ENCODE assay signal across 25 cellular contexts in the genomic region with DNA sequence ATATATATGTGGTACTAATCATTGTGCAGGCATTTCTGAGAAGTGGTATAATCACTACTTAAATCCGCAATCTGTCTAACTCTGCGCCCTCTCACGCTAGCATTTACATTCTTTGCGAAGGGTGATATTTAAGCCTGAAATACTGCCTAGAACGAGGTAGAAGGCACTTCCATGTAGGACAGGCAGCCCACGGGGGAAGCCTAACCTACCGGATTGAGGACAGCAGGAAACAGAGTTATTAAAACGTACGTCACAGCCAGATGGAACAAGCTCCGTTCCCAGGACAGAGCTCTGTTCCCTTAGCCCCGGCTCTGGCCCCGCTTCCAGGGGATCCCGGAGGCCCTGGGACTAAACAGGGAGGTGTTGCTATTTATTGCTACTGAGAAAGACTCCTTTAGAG. TPM values are rescaled to one million over a fixed set of nuclear protein-coding genes. Genes with fewer than 3 reads are reported as not detected.
DNase-seq lines count a peak whose midpoint lies in the region; ATAC-seq, FAIRE-seq and TF ChIP-seq lines count a peak whose summit lies in the region.
"Had no signal": no experiment of that assay in that cellular context is flagged by ENCODE, and none has a peak within 500 bp of the region (broad histone marks: within the 10 kb centered on the region; RNA-seq: fewer than 3 reads in every experiment).

No MANE protein-coding gene starts in this region.

- ATAC-seq in CD4-positive, CD25-positive, alpha-beta regulatory T cell (ENCODE audit: low read depth in 2 of 2): no peak
- ATAC-seq in GM23338 (no peak), pancreas (no peak)
- ATAC-seq in naive thymus-derived CD4-positive, alpha-beta T cell: no peak
- ATAC-seq in activated T-helper 17 cell treated with anti-CD3 and anti-CD28 coated beads, Interleukin-2, amount 50 U/mL, for 72 hours (replicated peaks): no peak
- ATAC-seq: activated CD8-positive, alpha-beta T cell treated with anti-CD3 and anti-CD28 coated beads, Interleukin-2, amount 10 ng/mL, durations not matched to agents 7 days and 5 days had no signal

- in situ Hi-C loops in HAP-1 (cut with MboI; ENCODE audit: low sequenced_read_pairs): no loop called here

- no peaks in the 10 kb centered on the region for H3K9me3 ChIP-seq in CD4-positive, CD25-positive, alpha-beta regulatory T cell (ENCODE audit: control insufficient read depth in 2 of 2, low read length in 2 of 2)
- H3K9me3 ChIP-seq in naive thymus-derived CD4-positive, alpha-beta T cell (ENCODE audit: control insufficient read depth in 2 of 3, low read length in 3 of 3): no peaks in the 10 kb centered on the region
- H3K9me3 ChIP-seq in pancreas: no peaks in the 10 kb centered on the region
- H3K9me3 ChIP-seq in HAP-1: no peaks in the 10 kb centered on the region
- H3K9me3 ChIP-seq: thoracic aorta had no signal

- H3K27ac Mint-ChIP-seq in CD4-positive, CD25-positive, alpha-beta regulatory T cell: peak overlapping the region in 2 of 3 donors; percentile 95 to 98
- no peak overlapping the region for H3K27ac Mint-ChIP-seq in GM23338
- peak overlapping the region; percentile 39 for H3K27ac Mint-ChIP-seq in dendritic cell treated with granulocyte-macrophage colony-stimulating factor and Interleukin-4, amounts not matched to agents 40 ng/mL and 50 ng/mL, for 4 days
- H3K27ac Mint-ChIP-seq in naive thymus-derived CD4-positive, alpha-beta T cell: peak overlapping the region in 8 of 9 donors; percentile 83 to 99 (median 97)
- H3K27ac Mint-ChIP-seq in activated T-helper 17 cell treated with anti-CD3 and anti-CD28 coated beads, Interleukin-2, amount 50 U/mL, for 72 hours: no peak overlapping the region

- H2AFZ ChIP-seq in GM23338: peak overlapping the region; percentile 63

- H3K4me3 ChIP-seq in CD4-positive, CD25-positive, alpha-beta regulatory T cell (ENCODE audit: low read depth, low read length): no peak overlapping the region
- H3K4me3 ChIP-seq in GM23338: no peak overlapping the region
- no peak overlapping the region for H3K4me3 ChIP-seq in naive thymus-derived CD4-positive, alpha-beta T cell (ENCODE audit: low read length)
- no peak overlapping the region for H3K4me3 ChIP-seq in pancreas
- H3K4me3 ChIP-seq in HAP-1: no peak overlapping the region
- H3K4me3 ChIP-seq: thoracic aorta had no signal

- intact Hi-C loops in dendritic cell treated with granulocyte-macrophage colony-stimulating factor and Interleukin-4, amounts not matched to agents 40 ng/mL and 50 ng/mL, for 4 days (cut with micrococcal nuclease): no loop called here
- intact Hi-C loops in naive thymus-derived CD4-positive, alpha-beta T cell (cut with micrococcal nuclease): loop anchor here (5.0 to 10.0 kb wide), 3 partner anchors 71 to 762 kb away; partner anchors contain the start of gene USP6NL (in 1 of the 2)
- intact Hi-C loops in pancreas (cut with DNase I): no loop called here

- H3K4me1 Mint-ChIP-seq in CD4-positive, CD25-positive, alpha-beta regulatory T cell: peaks cover 13 to 56% (median 29%) of the 10 kb centered on the region in 4 donors
- peaks cover 12% of the 10 kb centered on the region for H3K4me1 Mint-ChIP-seq in GM23338
- peaks cover 64% of the 10 kb centered on the region for H3K4me1 Mint-ChIP-seq in dendritic cell treated with granulocyte-macrophage colony-stimulating factor and Interleukin-4, amounts not matched to agents 40 ng/mL and 50 ng/mL, for 4 days (ENCODE audit: low read depth)
- peaks cover 24 to 71% (median 65%) of the 10 kb centered on the region in 7 donors for H3K4me1 Mint-ChIP-seq in naive thymus-derived CD4-positive, alpha-beta T cell
- H3K4me1 Mint-ChIP-seq in activated T-helper 17 cell treated with anti-CD3 and anti-CD28 coated beads, Interleukin-2, amount 50 U/mL, for 72 hours: peaks cover 20% of the 10 kb centered on the region

- no peaks in the 10 kb centered on the region for H3F3A ChIP-seq in GM23338 (replicated peaks; ENCODE audit: low read depth)

- no peaks in the 10 kb centered on the region; the same call in 1 of the 2 replicates for H4K20me1 ChIP-seq in GM23338 (replicated peaks; ENCODE audit: insufficient read depth)

- no peaks in the 10 kb centered on the region for H3K79me2 ChIP-seq in GM23338 (replicated peaks; ENCODE audit: insufficient read depth)

- no peak overlapping the region for H3K4me2 ChIP-seq in GM23338

- no peak for DNase-seq in CD4-positive, CD25-positive, alpha-beta regulatory T cell
- DNase-seq in GM23338 (ENCODE audit: low spot score): no peak
- no peak for DNase-seq in naive thymus-derived CD4-positive, alpha-beta T cell
- no peak for DNase-seq in pancreas
- no peak for DNase-seq in KG1 (lab: John Stamatoyannopoulos, UW)
- no peak for DNase-seq in HAP-1 (ENCODE audit: low spot score in 2 of 2)
- DNase-seq: activated CD4-positive, CD25-positive, alpha-beta regulatory T cell; activated CD8-positive, alpha-beta T cell treated with anti-CD3 and anti-CD28 coated beads, Interleukin-2, amount 10 ng/mL, durations not matched to agents 7 days and 5 days; activated naive CD8-positive, alpha-beta T cell treated with anti-CD3 and anti-CD28 coated beads, Interleukin-2, amount 10 ng/mL, durations not matched to agents 7 days and 5 days; activated T-cell treated with anti-CD3 and anti-CD28 coated beads, Interleukin-2, amount 50 U/mL, for 48 hours; foreskin fibroblast; GOT3; hippocampal formation; mesendoderm; NCI-H1092 treated with DMSO at 0.1 percent for 48 hours; NCI-H524 treated with DMSO at 0.1 percent for 48 hours; OCI-M1; T-helper 2 cell had no signal

- POLR2A ChIA-PET in naive thymus-derived CD4-positive, alpha-beta T cell (lab: Charles Lee): no interaction called here

- H3K27ac ChIP-seq in CD4-positive, CD25-positive, alpha-beta regulatory T cell (ENCODE audit: insufficient read depth, low read length, poor library complexity, severe bottlenecking): peak overlapping the region; percentile 89
- no peak overlapping the region for H3K27ac ChIP-seq in GM23338 (ENCODE audit: low read depth)
- no peak overlapping the region for H3K27ac ChIP-seq in naive thymus-derived CD4-positive, alpha-beta T cell (ENCODE audit: low read depth, low read length)
- no peak overlapping the region for H3K27ac ChIP-seq in pancreas
- H3K27ac ChIP-seq: thoracic aorta had no signal

- CTCF ChIA-PET in naive thymus-derived CD4-positive, alpha-beta T cell (lab: Charles Lee): no interaction called here

- H3K9me2 ChIP-seq in GM23338 (ENCODE audit: insufficient read depth): no peaks in the 10 kb centered on the region

- no peaks in the 10 kb centered on the region for H3K36me3 ChIP-seq in CD4-positive, CD25-positive, alpha-beta regulatory T cell (ENCODE audit: control insufficient read depth, insufficient read depth, low read length)
- H3K36me3 ChIP-seq in GM23338 (ENCODE audit: insufficient read depth) (no peaks in the 10 kb centered on the region), pancreas (no peaks in the 10 kb centered on the region), HAP-1 (replicated peaks) (no peaks in the 10 kb centered on the region)
- H3K36me3 ChIP-seq in naive thymus-derived CD4-positive, alpha-beta T cell (ENCODE audit: control insufficient read depth in 2 of 3, insufficient read depth in 3 of 3, low read length in 3 of 3): no peaks in the 10 kb centered on the region
- H3K36me3 ChIP-seq: thoracic aorta had no signal

- no peak for TF ChIP-seq CTCF in GM23338 (conservative IDR thresholded peaks at IDR 0.05; ENCODE audit: low read depth in 2 of 2)
- TF ChIP-seq CTCF in pancreas (IDR thresholded peaks at IDR 0.05): no peak

- H3K27me3 Mint-ChIP-seq in CD4-positive, CD25-positive, alpha-beta regulatory T cell: peaks cover 6% of the 10 kb centered on the region
- H3K27me3 Mint-ChIP-seq in GM23338 (ENCODE audit: insufficient read depth, low read depth, poor library complexity): peaks cover 1% of the 10 kb centered on the region
- H3K27me3 Mint-ChIP-seq in dendritic cell treated with granulocyte-macrophage colony-stimulating factor and Interleukin-4, amounts not matched to agents 40 ng/mL and 50 ng/mL, for 4 days: peaks cover 47% of the 10 kb centered on the region
- H3K27me3 Mint-ChIP-seq in naive thymus-derived CD4-positive, alpha-beta T cell: peaks cover 0 to 57% (median 0%) of the 10 kb centered on the region in 5 donors
- no peaks in the 10 kb centered on the region for H3K27me3 Mint-ChIP-seq in activated T-helper 17 cell treated with anti-CD3 and anti-CD28 coated beads, Interleukin-2, amount 50 U/mL, for 72 hours

- peaks cover 29% of the 10 kb centered on the region for H3K4me1 ChIP-seq in CD4-positive, CD25-positive, alpha-beta regulatory T cell (ENCODE audit: control insufficient read depth, insufficient read depth, low read length, poor library complexity, severe bottlenecking)
- peaks cover 9% of the 10 kb centered on the region; the same call in 1 of the 2 replicates for H3K4me1 ChIP-seq in GM23338 (ENCODE audit: insufficient read depth)
- peaks cover 26 to 44% of the 10 kb centered on the region in 2 donors for H3K4me1 ChIP-seq in naive thymus-derived CD4-positive, alpha-beta T cell (ENCODE audit: control insufficient read depth in 2 of 2, insufficient read depth in 2 of 2, low read length in 2 of 2)
- peaks cover 0 to 11% (median 0%) of the 10 kb centered on the region in 3 donors for H3K4me1 ChIP-seq in pancreas
- peaks cover 8% of the 10 kb centered on the region for H3K4me1 ChIP-seq in HAP-1

- H3K9me3 Mint-ChIP-seq in CD4-positive, CD25-positive, alpha-beta regulatory T cell: no peaks in the 10 kb centered on the region
- no peaks in the 10 kb centered on the region for H3K9me3 Mint-ChIP-seq in GM23338
- no peaks in the 10 kb centered on the region for H3K9me3 Mint-ChIP-seq in dendritic cell treated with granulocyte-macrophage colony-stimulating factor and Interleukin-4, amounts not matched to agents 40 ng/mL and 50 ng/mL, for 4 days
- H3K9me3 Mint-ChIP-seq in naive thymus-derived CD4-positive, alpha-beta T cell: no peaks in the 10 kb centered on the region
- no peaks in the 10 kb centered on the region for H3K9me3 Mint-ChIP-seq in activated T-helper 17 cell treated with anti-CD3 and anti-CD28 coated beads, Interleukin-2, amount 50 U/mL, for 72 hours
- H3K9me3 Mint-ChIP-seq: activated naive CD8-positive, alpha-beta T cell treated with anti-CD3 and anti-CD28 coated beads, Interleukin-2, amount 10 ng/mL, durations not matched to agents 7 days and 5 days; neural crest cell had no signal

- FAIRE-seq in pancreas (lab: Jason Lieb, UNC): no peak
- FAIRE-seq: colon, endothelial cell of umbilical vein, keratinocyte had no signal

- 85 to 86% methylated on average over 13 of the region's 13 CpGs for WGBS in pancreas, 2 donors

- H3K36me3 Mint-ChIP-seq in CD4-positive, CD25-positive, alpha-beta regulatory T cell: no peaks in the 10 kb centered on the region
- no peaks in the 10 kb centered on the region for H3K36me3 Mint-ChIP-seq in GM23338 (ENCODE audit: low read depth)
- H3K36me3 Mint-ChIP-seq in dendritic cell treated with granulocyte-macrophage colony-stimulating factor and Interleukin-4, amounts not matched to agents 40 ng/mL and 50 ng/mL, for 4 days (ENCODE audit: low read depth): no peaks in the 10 kb centered on the region
- H3K36me3 Mint-ChIP-seq in naive thymus-derived CD4-positive, alpha-beta T cell: no peaks in the 10 kb centered on the region
- H3K36me3 Mint-ChIP-seq in activated T-helper 17 cell treated with anti-CD3 and anti-CD28 coated beads, Interleukin-2, amount 50 U/mL, for 72 hours (ENCODE audit: low read depth): no peaks in the 10 kb centered on the region
- H3K36me3 Mint-ChIP-seq: activated naive CD8-positive, alpha-beta T cell treated with anti-CD3 and anti-CD28 coated beads, Interleukin-2, amount 10 ng/mL, durations not matched to agents 7 days and 5 days had no signal

- no peaks in the 10 kb centered on the region for H3K27me3 ChIP-seq in CD4-positive, CD25-positive, alpha-beta regulatory T cell (ENCODE audit: control insufficient read depth, insufficient read depth, low read length)
- H3K27me3 ChIP-seq in GM23338 (ENCODE audit: insufficient read depth) (no peaks in the 10 kb centered on the region), pancreas (no peaks in the 10 kb centered on the region), HAP-1 (ENCODE audit: low read depth) (peaks cover 10% of the 10 kb centered on the region)
- H3K27me3 ChIP-seq in naive thymus-derived CD4-positive, alpha-beta T cell (ENCODE audit: control insufficient read depth in 2 of 2, insufficient read depth in 2 of 2, low read length in 2 of 2): no peaks in the 10 kb centered on the region

- H3K4me3 Mint-ChIP-seq in CD4-positive, CD25-positive, alpha-beta regulatory T cell: peak overlapping the region in 1 of 4 donors; percentile 19
- H3K4me3 Mint-ChIP-seq in GM23338: no peak overlapping the region
- H3K4me3 Mint-ChIP-seq in dendritic cell treated with granulocyte-macrophage colony-stimulating factor and Interleukin-4, amounts not matched to agents 40 ng/mL and 50 ng/mL, for 4 days: no peak overlapping the region
- peak overlapping the region in 5 of 10 donors; percentile 23 to 84 (median 39) for H3K4me3 Mint-ChIP-seq in naive thymus-derived CD4-positive, alpha-beta T cell
- no peak overlapping the region for H3K4me3 Mint-ChIP-seq in activated T-helper 17 cell treated with anti-CD3 and anti-CD28 coated beads, Interleukin-2, amount 50 U/mL, for 72 hours
- H3K4me3 Mint-ChIP-seq: activated CD8-positive, alpha-beta T cell treated with anti-CD3 and anti-CD28 coated beads, Interleukin-2, amount 10 ng/mL, durations not matched to agents 7 days and 5 days; activated naive CD8-positive, alpha-beta T cell treated with anti-CD3 and anti-CD28 coated beads, Interleukin-2, amount 10 ng/mL, durations not matched to agents 7 days and 5 days; neural crest cell had no signal

RNA-seq across cellular contexts. Expression of gene ECHDC3, which starts 59.3 kb away (rescaled TPM):
- total RNA-seq in CD4-positive, CD25-positive, alpha-beta regulatory T cell: 0.47 TPM
- 1 to 10 TPM in 1 of 4 donors, under 1 TPM in 3; 0.10 to 1.1 (median 0.47) TPM for polyA plus RNA-seq in CD4-positive, CD25-positive, alpha-beta regulatory T cell
- 48.6 and 50.1 TPM in 2 replicates for total RNA-seq in GM23338 (2014; rRNA removed; shearing (Covaris generic))
- polyA plus RNA-seq in GM23338 (2016; fragmentation: Nextera tagmentation; extraction: Ambion mirVana) (13.5 and 16.3 TPM in 2 replicates), pancreas (10 to 100 TPM in 1 of 2 donors, 1 to 10 TPM in 1; 9.7 to 18.8 TPM)
- total RNA-seq in naive thymus-derived CD4-positive, alpha-beta T cell: 1 to 10 TPM in 1 of 5 experiments, under 1 TPM in 1, not detected in 3; 0.74 to 2.5 TPM
- under 1 TPM; 0.36 to 0.39 TPM for polyA plus RNA-seq in naive thymus-derived CD4-positive, alpha-beta T cell
- 10 to 100 TPM; 12.3 to 19.6 (median 16.6) TPM for total RNA-seq in pancreas
- total RNA-seq in activated T-helper 17 cell treated with anti-CD3 and anti-CD28 coated beads, Interleukin-2, amount 50 U/mL, for 72 hours: 1 to 10 TPM in 1 of 2 donors, not detected in 1; 1.5 TPM

Comparison
In these comparisons a context has a peak if more than half of its experiments do, and no peak if none do; other contexts are left out.
1. H3K27ac Mint-ChIP-seq: peak in CD4-positive, CD25-positive, alpha-beta regulatory T cell (2 of 3), dendritic cell treated with granulocyte-macrophage colony-stimulating factor and Interleukin-4, amounts not matched to agents 40 ng/mL and 50 ng/mL, for 4 days (single experiment) and naive thymus-derived CD4-positive, alpha-beta T cell (8 of 9); none in GM23338 (single experiment) and activated T-helper 17 cell treated with anti-CD3 and anti-CD28 coated beads, Interleukin-2, amount 50 U/mL, for 72 hours (single experiment).
2. intact Hi-C loops: an anchor here in naive thymus-derived CD4-positive, alpha-beta T cell (5.0 to 10.0 kb wide); none called in dendritic cell treated with granulocyte-macrophage colony-stimulating factor and Interleukin-4, amounts not matched to agents 40 ng/mL and 50 ng/mL, for 4 days and pancreas.